In genomic region chr15:65985387-65985786, GRCh38 we compare ENCODE assay signal across 17 cellular contexts.
DNase-seq lines count a peak whose midpoint lies in the region; ATAC-seq, FAIRE-seq and TF ChIP-seq lines count a peak whose summit lies in the region.
"Had no signal": no experiment of that assay in that cellular context is flagged by ENCODE, and none has a peak within 500 bp of the region (broad histone marks: within the 10 kb centered on the region; RNA-seq: fewer than 3 reads in every experiment).

No MANE protein-coding gene starts in this region.

- H3K4me3 ChIP-seq in pancreas = no peak overlapping the region
- H3K4me3 ChIP-seq: GM23248 had no signal

- no peaks in the 10 kb centered on the region for H3K9me3 ChIP-seq in pancreas
- H3K9me3 ChIP-seq: BE2C had no signal

- TF ChIP-seq CTCF in VCaP (conservative IDR thresholded peaks at IDR 0.05) = no peak
- TF ChIP-seq CTCF in pancreas (IDR thresholded peaks at IDR 0.05) = no peak

- H3K4me1 ChIP-seq in pancreas = peaks cover 0 to 4% (median 0%) of the 10 kb centered on the region in 3 donors

- 25 to 26% methylated on average over 5 of the region's 5 CpGs for WGBS in pancreas, 2 donors

- no peaks in the 10 kb centered on the region for H3K27me3 ChIP-seq in pancreas
- H3K27me3 ChIP-seq: BE2C had no signal

- DNase-seq in left ventricle myocardium superior (no peak), left cardiac atrium (no peak), pancreas (peak in 1 of 6 donors; percentile 12)
- no peak for DNase-seq in stimulated activated CD4-positive, alpha-beta T cell treated with anti-CD3 and anti-CD28 coated beads, Interleukin-4, amount 100 ng/mL, for 24 hours
- DNase-seq: BE2C; CD4-positive, alpha-beta memory T cell; DMS79 treated with DMSO at 0.1 percent for 48 hours; EL; GM23248 had no signal

- H3K27ac ChIP-seq in VCaP = peak overlapping the region; percentile 40
- no peak overlapping the region for H3K27ac ChIP-seq in pancreas
- H3K27ac ChIP-seq: C4-2B, GM23248 had no signal

- H3K36me3 ChIP-seq in pancreas = no peaks in the 10 kb centered on the region
- H3K36me3 ChIP-seq: BE2C had no signal

- peak; percentile 61 for ATAC-seq in left ventricle myocardium superior
- ATAC-seq in left cardiac atrium = no peak
- ATAC-seq in pancreas = peak in 3 of 4 donors; percentile 17 to 65 (median 29)
- no peak for ATAC-seq in HG03139 (IDR thresholded peaks at IDR 0.05; ENCODE audit: unreplicated experiment)
- ATAC-seq in HG02885 (IDR thresholded peaks at IDR 0.05; ENCODE audit: poor library complexity, unreplicated experiment) = no peak

- intact Hi-C loops in left ventricle myocardium superior (cut with micrococcal nuclease) = no loop called here
- intact Hi-C loops in left cardiac atrium (cut with DNase I) = loop anchor here in 1 of 2 donors (10.0 kb wide), 2 partner anchors 59 to 159 kb away; no protein-coding TSS in a partner anchor
- intact Hi-C loops in pancreas (cut with DNase I) = loop anchor here in 2 of 3 donors (10.0 kb wide), 2 partner anchors 199 to 209 kb away; no protein-coding TSS in a partner anchor

- FAIRE-seq in pancreas (lab: Jason Lieb, UNC) = no peak
- FAIRE-seq: A204.1, G401.6, GM12891, H54 had no signal

Comparison
In these comparisons a context has a peak if more than half of its experiments do, and no peak if none do; other contexts are left out.
1. ATAC-seq: peak in left ventricle myocardium superior (single experiment) and pancreas (3 of 4); none in left cardiac atrium (0 of 2), HG03139 (single experiment) and HG02885 (single experiment).